ENCODE assay signal across 1 cellular context in genomic region chr19:11597202-11598102, GRCh38.
TF ChIP-seq lines count a peak whose summit lies in the region.

ZNF627 (plus strand) TSS chr19:11597483; CDS start chr19:11597628, 145 bp downstream.

TF ChIP-seq in K562, 482 proteins besides CTCF, POLR2A, EP300 and RAD21 (continued from another document and continues in another):
- TF ChIP-seq SMAD2 (IDR thresholded peaks at IDR 0.05; ENCODE audit: low read depth, low read length) (no peak), SOX6 (IDR thresholded peaks at IDR 0.05) (peak; percentile 70), CBX1 (IDR thresholded peaks at IDR 0.05; ENCODE audit: low read depth) (peak; percentile 45; the same call in 1 of the 2 replicates), CHD2 (IDR thresholded peaks at IDR 0.05; ENCODE audit: low read depth, low read length) (peak; percentile 30; the same call in 1 of the 2 replicates), VEZF1 (CRISPR knock-in tag; IDR thresholded peaks at IDR 0.05) (peak; percentile 68), ZNF23 (CRISPR knock-in tag; IDR thresholded peaks at IDR 0.05) (no peak), CEBPB (tag; IDR thresholded peaks at IDR 0.05) (no peak), PHTF2 (CRISPR knock-in tag; IDR thresholded peaks at IDR 0.05) (no peak), PRMT5 (CRISPR knock-in tag; IDR thresholded peaks at IDR 0.05) (no peak), MXI1 (IDR thresholded peaks at IDR 0.05; ENCODE audit: low read depth, low read length) (0 out of 2 replicates have a peak, but pooled peaks have one; percentile 11), FOXM1 (IDR thresholded peaks at IDR 0.05; ENCODE audit: low read depth) (no peak), FOXM1 (CRISPR knock-in tag; IDR thresholded peaks at IDR 0.05; ENCODE audit: low read depth) (peak; percentile 86; the same call in 1 of the 2 replicates), BRD9 (IDR thresholded peaks at IDR 0.05; ENCODE audit: low read depth, partially characterized antibody) (peak; percentile 39), ELK1 (CRISPR knock-in tag; IDR thresholded peaks at IDR 0.05) (no peak), CTBP1 (IDR thresholded peaks at IDR 0.05; ENCODE audit: borderline replicate concordance) (peak; percentile 68), EP400 (IDR thresholded peaks at IDR 0.05) (peak; percentile 96), KAT2B (IDR thresholded peaks at IDR 0.05; ENCODE audit: low read depth, low read length) (no peak), CEBPZ (IDR thresholded peaks at IDR 0.05; ENCODE audit: borderline replicate concordance, low read depth, low read length) (no peak), BRCA1 (IDR thresholded peaks at IDR 0.05) (no peak), BRCA1 (CRISPR knock-in tag; IDR thresholded peaks at IDR 0.05) (no peak), ZNF316 (IDR thresholded peaks at IDR 0.05) (no peak), CTCFL (IDR thresholded peaks at IDR 0.05; ENCODE audit: borderline replicate concordance, insufficient read depth, low read depth, low read length, poor library complexity, severe bottlenecking) (peak; percentile 22), KDM2B (CRISPR knock-in tag; IDR thresholded peaks at IDR 0.05) (no peak), MAX (CRISPR knock-in tag; IDR thresholded peaks at IDR 0.05) (no peak; the same call in none of the 2 replicates), ZNF584 (CRISPR knock-in tag; IDR thresholded peaks at IDR 0.05; ENCODE audit: low read depth) (no peak), PREB (CRISPR knock-in tag; IDR thresholded peaks at IDR 0.05) (no peak), ZNF212 (CRISPR knock-in tag; IDR thresholded peaks at IDR 0.05) (no peak), CGGBP1 (CRISPR knock-in tag; IDR thresholded peaks at IDR 0.05) (no peak), TAF9B (IDR thresholded peaks at IDR 0.05; ENCODE audit: partially characterized antibody) (peak; percentile 84), RHOXF2B (CRISPR knock-in tag; conservative IDR thresholded peaks at IDR 0.05) (no peak), DDX20 (tag; IDR thresholded peaks at IDR 0.05; ENCODE audit: low read depth) (no peak), ETV1 (tag; conservative IDR thresholded peaks at IDR 0.05; ENCODE audit: low read depth) (no peak; the same call in 1 of the 2 replicates), ZNF253 (CRISPR knock-in tag; conservative IDR thresholded peaks at IDR 0.05) (no peak), RREB1 (CRISPR knock-in tag; IDR thresholded peaks at IDR 0.05) (peak; percentile 56; the same call in 1 of the 2 replicates), MIER1 (IDR thresholded peaks at IDR 0.05; ENCODE audit: low read depth) (no peak), DMBX1 (CRISPR knock-in tag; IDR thresholded peaks at IDR 0.05; ENCODE audit: borderline replicate concordance) (0 out of 2 replicates have a peak, but pooled peaks have one; percentile 18), ZEB2 (IDR thresholded peaks at IDR 0.05) (peak; percentile 57; the same call in 1 of the 2 replicates), PHB2 (IDR thresholded peaks at IDR 0.05; ENCODE audit: low read depth) (no peak), E4F1 (CRISPR knock-in tag; IDR thresholded peaks at IDR 0.05; ENCODE audit: borderline replicate concordance) (no peak), ZNF146 (CRISPR knock-in tag; IDR thresholded peaks at IDR 0.05; ENCODE audit: unreplicated experiment) (no peak), ZNF174 (CRISPR knock-in tag; IDR thresholded peaks at IDR 0.05) (no peak), SMAD4 (CRISPR knock-in tag; conservative IDR thresholded peaks at IDR 0.05) (peak; percentile 81), SRSF1 (IDR thresholded peaks at IDR 0.05; ENCODE audit: low read depth, low read length) (no peak), TEAD2 (tag; IDR thresholded peaks at IDR 0.05) (no peak), JUND (IDR thresholded peaks at IDR 0.05; ENCODE audit: borderline replicate concordance, low read depth, low read length) (peak; percentile 43; the same call in 1 of the 2 replicates), JUND (tag; IDR thresholded peaks at IDR 0.05; ENCODE audit: borderline replicate concordance, low read depth, low read length) (peak; percentile 9; the same call in 1 of the 3 replicates), MLX (CRISPR knock-in tag; conservative IDR thresholded peaks at IDR 0.05) (no peak), ZNF764 (CRISPR knock-in tag; IDR thresholded peaks at IDR 0.05; ENCODE audit: low read depth) (no peak), ZNF589 (CRISPR knock-in tag; IDR thresholded peaks at IDR 0.05; ENCODE audit: low read depth) (no peak)
